Comparison of ENCODE assay signal across 27 cellular contexts in genomic region chr1:152457561-152457960, GRCh38. TPM values are rescaled to one million over a fixed set of nuclear protein-coding genes. Genes with fewer than 3 reads are reported as not detected.
"Had no signal": no experiment of that assay in that cellular context is flagged by ENCODE, and none has a peak within 500 bp of the region (broad histone marks: within the 10 kb centered on the region; RNA-seq: fewer than 3 reads in every experiment).

No MANE protein-coding gene starts in this region.

- DNase-seq: dermis blood vessel endothelial cell; dorsolateral prefrontal cortex; effector CD4-positive, alpha-beta T cell; effector memory CD4-positive, alpha-beta T cell; esophagus squamous epithelium; foreskin fibroblast; gastrocnemius medialis; glutamatergic neuron; head of caudate nucleus; heart right ventricle; left cardiac atrium; left lung; left ventricle myocardium superior; lower lobe of right lung; mesenchymal stem cell; mucosa of descending colon; naive B cell; naive thymus-derived CD8-positive, alpha-beta T cell had no signal

- H3K9me3 Mint-ChIP-seq: naive B cell had no signal

- H3K4me3 Mint-ChIP-seq: mesothelial cell of epicardium had no signal

- H3K27ac Mint-ChIP-seq: mesothelial cell of epicardium had no signal

- H3K36me3 Mint-ChIP-seq: naive B cell; naive thymus-derived CD8-positive, alpha-beta T cell had no signal

- H3K4me1 Mint-ChIP-seq: mesothelial cell of epicardium had no signal

RNA-seq across cellular contexts. Expression of gene CRNN, which starts 43.5 kb away (rescaled TPM):
- total RNA-seq: dermis blood vessel endothelial cell; endothelial cell of umbilical vein; epithelial cell of proximal tubule; gastrocnemius medialis; glomerular endothelial cell; heart right ventricle; kidney epithelial cell; left cardiac atrium; left lung; left ventricle myocardium superior; lower lobe of right lung; lung microvascular endothelial cell; mesenteric fat pad; mesothelial cell of epicardium; mucosa of descending colon; myocyte; naive thymus-derived CD8-positive, alpha-beta T cell had no signal
- polyA plus RNA-seq: endothelial cell of umbilical vein; naive thymus-derived CD8-positive, alpha-beta T cell had no signal

RNA-seq across cellular contexts. Expression of gene LCE5A, which starts 53.0 kb away (rescaled TPM):
- total RNA-seq: dermis blood vessel endothelial cell; endothelial cell of umbilical vein; epithelial cell of proximal tubule; gastrocnemius medialis; glomerular endothelial cell; heart right ventricle; kidney epithelial cell; left cardiac atrium; left lung; left ventricle myocardium superior; lower lobe of right lung; lung microvascular endothelial cell; mesenteric fat pad; mesothelial cell of epicardium; mucosa of descending colon; myocyte; naive thymus-derived CD8-positive, alpha-beta T cell had no signal
- polyA plus RNA-seq: endothelial cell of umbilical vein; keratinocyte; naive thymus-derived CD8-positive, alpha-beta T cell had no signal

RNA-seq across cellular contexts. Expression of gene CRCT1, which starts 56.7 kb away (rescaled TPM):
- total RNA-seq: dermis blood vessel endothelial cell; dorsolateral prefrontal cortex; endothelial cell of umbilical vein; gastrocnemius medialis; glomerular endothelial cell; heart right ventricle; left cardiac atrium; left lung; left ventricle myocardium superior; lower lobe of right lung; lung microvascular endothelial cell; mesenteric fat pad; mesothelial cell of epicardium; mucosa of descending colon; myocyte; naive thymus-derived CD8-positive, alpha-beta T cell had no signal
- polyA plus RNA-seq: endothelial cell of umbilical vein; naive thymus-derived CD8-positive, alpha-beta T cell had no signal
